ENCODE assay signal across 1 cellular context in the genomic region with DNA sequence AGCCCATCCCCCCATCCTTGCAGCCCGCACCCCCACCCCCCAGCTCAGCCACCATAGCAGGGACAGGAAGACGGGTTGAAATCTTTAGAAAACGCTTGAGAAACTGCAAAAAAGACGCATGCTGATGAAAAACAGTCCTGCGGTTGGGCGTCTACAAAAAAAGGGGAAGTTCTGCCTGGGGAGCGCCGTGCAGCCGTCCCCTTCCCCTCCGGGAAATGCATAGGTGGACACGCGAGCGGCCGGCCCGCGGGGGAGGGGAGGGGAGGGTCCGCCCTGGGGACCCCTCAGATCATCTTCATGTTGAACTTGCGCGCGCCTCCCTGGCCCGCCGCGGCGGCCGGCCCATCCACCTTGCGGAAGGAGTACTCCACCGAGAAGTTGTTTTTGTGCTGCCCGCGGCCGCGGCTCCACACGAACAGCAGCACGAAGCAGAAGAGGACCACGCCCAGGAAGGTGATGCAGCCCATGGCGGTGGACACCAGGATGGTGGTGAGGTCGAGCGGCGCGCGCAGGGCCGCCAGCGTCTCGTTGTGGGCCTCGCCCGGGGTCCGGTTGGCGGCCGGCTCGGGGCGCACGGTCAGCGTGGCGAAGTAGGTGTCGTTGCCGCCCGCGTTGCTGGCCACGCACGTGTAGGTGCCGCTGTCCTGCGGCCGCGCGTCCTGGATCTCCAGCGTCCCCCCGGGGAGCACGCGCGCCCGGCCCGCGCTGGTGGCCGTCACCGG.
TF ChIP-seq lines count a peak whose summit lies in the region.

No MANE protein-coding gene starts in this region.

TF ChIP-seq in K562, 482 proteins besides CTCF, POLR2A, EP300 and RAD21 (continued from another document and continues in another):
- TF ChIP-seq, protein P1, sequence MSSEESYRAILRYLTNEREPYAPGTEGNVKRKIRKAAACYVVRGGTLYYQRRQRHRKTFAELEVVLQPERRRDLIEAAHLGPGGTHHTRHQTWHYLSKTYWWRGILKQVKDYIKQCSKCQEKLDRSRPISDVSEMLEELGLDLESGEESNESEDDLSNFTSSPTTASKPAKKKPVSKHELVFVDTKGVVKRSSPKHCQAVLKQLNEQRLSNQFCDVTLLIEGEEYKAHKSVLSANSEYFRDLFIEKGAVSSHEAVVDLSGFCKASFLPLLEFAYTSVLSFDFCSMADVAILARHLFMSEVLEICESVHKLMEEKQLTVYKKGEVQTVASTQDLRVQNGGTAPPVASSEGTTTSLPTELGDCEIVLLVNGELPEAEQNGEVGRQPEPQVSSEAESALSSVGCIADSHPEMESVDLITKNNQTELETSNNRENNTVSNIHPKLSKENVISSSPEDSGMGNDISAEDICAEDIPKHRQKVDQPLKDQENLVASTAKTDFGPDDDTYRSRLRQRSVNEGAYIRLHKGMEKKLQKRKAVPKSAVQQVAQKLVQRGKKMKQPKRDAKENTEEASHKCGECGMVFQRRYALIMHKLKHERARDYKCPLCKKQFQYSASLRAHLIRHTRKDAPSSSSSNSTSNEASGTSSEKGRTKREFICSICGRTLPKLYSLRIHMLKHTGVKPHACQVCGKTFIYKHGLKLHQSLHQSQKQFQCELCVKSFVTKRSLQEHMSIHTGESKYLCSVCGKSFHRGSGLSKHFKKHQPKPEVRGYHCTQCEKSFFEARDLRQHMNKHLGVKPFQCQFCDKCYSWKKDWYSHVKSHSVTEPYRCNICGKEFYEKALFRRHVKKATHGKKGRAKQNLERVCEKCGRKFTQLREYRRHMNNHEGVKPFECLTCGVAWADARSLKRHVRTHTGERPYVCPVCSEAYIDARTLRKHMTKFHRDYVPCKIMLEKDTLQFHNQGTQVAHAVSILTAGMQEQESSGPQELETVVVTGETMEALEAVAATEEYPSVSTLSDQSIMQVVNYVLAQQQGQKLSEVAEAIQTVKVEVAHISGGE (CRISPR knock-in tag; IDR thresholded peaks at IDR 0.05), result peak in 1 of 3 experiments; percentile 92; a peak in 2 of 6 replicates
- TF ChIP-seq EP400 (IDR thresholded peaks at IDR 0.05) (peak; percentile 52), BHLHE40 (IDR thresholded peaks at IDR 0.05; ENCODE audit: low read length) (peak; percentile 35), NRF1 (conservative IDR thresholded peaks at IDR 0.05 in 1 of 2, IDR thresholded peaks at IDR 0.05 in 1 of 2) (peak; percentile 42 to 47; a peak in 3 of 4 replicates), GABPA (tag; conservative IDR thresholded peaks at IDR 0.05; ENCODE audit: low read depth) (peak; percentile 74), SMAD3 (CRISPR knock-in tag; conservative IDR thresholded peaks at IDR 0.05) (no peak), ZBTB7A (IDR thresholded peaks at IDR 0.05; ENCODE audit: borderline replicate concordance, control insufficient read depth, low read depth, low read length) (peak; percentile 94), EHMT2 (IDR thresholded peaks at IDR 0.05) (no peak), ZNF41 (CRISPR knock-in tag; conservative IDR thresholded peaks at IDR 0.05) (no peak), ELF1 (tag; IDR thresholded peaks at IDR 0.05) (peak; percentile 38; the same call in 1 of the 2 replicates), BCOR (IDR thresholded peaks at IDR 0.05) (peak; percentile 58; the same call in 1 of the 2 replicates), SMARCA4 (IDR thresholded peaks at IDR 0.05) (peak; percentile 34; the same call in 1 of the 2 replicates), ARID4B (CRISPR knock-in tag; IDR thresholded peaks at IDR 0.05) (peak; percentile 53; the same call in 1 of the 2 replicates)
- TF ChIP-seq, protein P2, sequence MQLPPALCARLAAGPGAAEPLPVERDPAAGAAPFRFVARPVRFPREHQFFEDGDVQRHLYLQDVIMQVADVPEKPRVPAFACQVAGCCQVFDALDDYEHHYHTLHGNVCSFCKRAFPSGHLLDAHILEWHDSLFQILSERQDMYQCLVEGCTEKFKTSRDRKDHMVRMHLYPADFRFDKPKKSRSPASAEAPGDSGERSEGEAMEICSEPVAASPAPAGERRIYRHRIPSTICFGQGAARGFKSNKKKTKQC (CRISPR knock-in tag; IDR thresholded peaks at IDR 0.05), result 0 out of 2 replicates have a peak, but pooled peaks have one; percentile 51
- TF ChIP-seq, protein P3, sequence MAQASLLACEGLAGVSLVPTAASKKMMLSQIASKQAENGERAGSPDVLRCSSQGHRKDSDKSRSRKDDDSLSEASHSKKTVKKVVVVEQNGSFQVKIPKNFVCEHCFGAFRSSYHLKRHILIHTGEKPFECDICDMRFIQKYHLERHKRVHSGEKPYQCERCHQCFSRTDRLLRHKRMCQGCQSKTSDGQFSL (CRISPR knock-in tag; IDR thresholded peaks at IDR 0.05), result peak; percentile 9
- TF ChIP-seq, protein P3 (tag; IDR thresholded peaks at IDR 0.05), result no peak
- TF ChIP-seq, protein P4, sequence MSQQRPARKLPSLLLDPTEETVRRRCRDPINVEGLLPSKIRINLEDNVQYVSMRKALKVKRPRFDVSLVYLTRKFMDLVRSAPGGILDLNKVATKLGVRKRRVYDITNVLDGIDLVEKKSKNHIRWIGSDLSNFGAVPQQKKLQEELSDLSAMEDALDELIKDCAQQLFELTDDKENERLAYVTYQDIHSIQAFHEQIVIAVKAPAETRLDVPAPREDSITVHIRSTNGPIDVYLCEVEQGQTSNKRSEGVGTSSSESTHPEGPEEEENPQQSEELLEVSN (IDR thresholded peaks at IDR 0.05; ENCODE audit: borderline replicate concordance in 1 of 2, extremely low read depth in 1 of 2, insufficient read depth in 1 of 2, insufficient read length in 1 of 2, low read depth in 1 of 2, low read length in 1 of 2, poor library complexity in 1 of 2, severe bottlenecking in 1 of 2), result peak; percentile 57 to 74
- TF ChIP-seq, protein P5, sequence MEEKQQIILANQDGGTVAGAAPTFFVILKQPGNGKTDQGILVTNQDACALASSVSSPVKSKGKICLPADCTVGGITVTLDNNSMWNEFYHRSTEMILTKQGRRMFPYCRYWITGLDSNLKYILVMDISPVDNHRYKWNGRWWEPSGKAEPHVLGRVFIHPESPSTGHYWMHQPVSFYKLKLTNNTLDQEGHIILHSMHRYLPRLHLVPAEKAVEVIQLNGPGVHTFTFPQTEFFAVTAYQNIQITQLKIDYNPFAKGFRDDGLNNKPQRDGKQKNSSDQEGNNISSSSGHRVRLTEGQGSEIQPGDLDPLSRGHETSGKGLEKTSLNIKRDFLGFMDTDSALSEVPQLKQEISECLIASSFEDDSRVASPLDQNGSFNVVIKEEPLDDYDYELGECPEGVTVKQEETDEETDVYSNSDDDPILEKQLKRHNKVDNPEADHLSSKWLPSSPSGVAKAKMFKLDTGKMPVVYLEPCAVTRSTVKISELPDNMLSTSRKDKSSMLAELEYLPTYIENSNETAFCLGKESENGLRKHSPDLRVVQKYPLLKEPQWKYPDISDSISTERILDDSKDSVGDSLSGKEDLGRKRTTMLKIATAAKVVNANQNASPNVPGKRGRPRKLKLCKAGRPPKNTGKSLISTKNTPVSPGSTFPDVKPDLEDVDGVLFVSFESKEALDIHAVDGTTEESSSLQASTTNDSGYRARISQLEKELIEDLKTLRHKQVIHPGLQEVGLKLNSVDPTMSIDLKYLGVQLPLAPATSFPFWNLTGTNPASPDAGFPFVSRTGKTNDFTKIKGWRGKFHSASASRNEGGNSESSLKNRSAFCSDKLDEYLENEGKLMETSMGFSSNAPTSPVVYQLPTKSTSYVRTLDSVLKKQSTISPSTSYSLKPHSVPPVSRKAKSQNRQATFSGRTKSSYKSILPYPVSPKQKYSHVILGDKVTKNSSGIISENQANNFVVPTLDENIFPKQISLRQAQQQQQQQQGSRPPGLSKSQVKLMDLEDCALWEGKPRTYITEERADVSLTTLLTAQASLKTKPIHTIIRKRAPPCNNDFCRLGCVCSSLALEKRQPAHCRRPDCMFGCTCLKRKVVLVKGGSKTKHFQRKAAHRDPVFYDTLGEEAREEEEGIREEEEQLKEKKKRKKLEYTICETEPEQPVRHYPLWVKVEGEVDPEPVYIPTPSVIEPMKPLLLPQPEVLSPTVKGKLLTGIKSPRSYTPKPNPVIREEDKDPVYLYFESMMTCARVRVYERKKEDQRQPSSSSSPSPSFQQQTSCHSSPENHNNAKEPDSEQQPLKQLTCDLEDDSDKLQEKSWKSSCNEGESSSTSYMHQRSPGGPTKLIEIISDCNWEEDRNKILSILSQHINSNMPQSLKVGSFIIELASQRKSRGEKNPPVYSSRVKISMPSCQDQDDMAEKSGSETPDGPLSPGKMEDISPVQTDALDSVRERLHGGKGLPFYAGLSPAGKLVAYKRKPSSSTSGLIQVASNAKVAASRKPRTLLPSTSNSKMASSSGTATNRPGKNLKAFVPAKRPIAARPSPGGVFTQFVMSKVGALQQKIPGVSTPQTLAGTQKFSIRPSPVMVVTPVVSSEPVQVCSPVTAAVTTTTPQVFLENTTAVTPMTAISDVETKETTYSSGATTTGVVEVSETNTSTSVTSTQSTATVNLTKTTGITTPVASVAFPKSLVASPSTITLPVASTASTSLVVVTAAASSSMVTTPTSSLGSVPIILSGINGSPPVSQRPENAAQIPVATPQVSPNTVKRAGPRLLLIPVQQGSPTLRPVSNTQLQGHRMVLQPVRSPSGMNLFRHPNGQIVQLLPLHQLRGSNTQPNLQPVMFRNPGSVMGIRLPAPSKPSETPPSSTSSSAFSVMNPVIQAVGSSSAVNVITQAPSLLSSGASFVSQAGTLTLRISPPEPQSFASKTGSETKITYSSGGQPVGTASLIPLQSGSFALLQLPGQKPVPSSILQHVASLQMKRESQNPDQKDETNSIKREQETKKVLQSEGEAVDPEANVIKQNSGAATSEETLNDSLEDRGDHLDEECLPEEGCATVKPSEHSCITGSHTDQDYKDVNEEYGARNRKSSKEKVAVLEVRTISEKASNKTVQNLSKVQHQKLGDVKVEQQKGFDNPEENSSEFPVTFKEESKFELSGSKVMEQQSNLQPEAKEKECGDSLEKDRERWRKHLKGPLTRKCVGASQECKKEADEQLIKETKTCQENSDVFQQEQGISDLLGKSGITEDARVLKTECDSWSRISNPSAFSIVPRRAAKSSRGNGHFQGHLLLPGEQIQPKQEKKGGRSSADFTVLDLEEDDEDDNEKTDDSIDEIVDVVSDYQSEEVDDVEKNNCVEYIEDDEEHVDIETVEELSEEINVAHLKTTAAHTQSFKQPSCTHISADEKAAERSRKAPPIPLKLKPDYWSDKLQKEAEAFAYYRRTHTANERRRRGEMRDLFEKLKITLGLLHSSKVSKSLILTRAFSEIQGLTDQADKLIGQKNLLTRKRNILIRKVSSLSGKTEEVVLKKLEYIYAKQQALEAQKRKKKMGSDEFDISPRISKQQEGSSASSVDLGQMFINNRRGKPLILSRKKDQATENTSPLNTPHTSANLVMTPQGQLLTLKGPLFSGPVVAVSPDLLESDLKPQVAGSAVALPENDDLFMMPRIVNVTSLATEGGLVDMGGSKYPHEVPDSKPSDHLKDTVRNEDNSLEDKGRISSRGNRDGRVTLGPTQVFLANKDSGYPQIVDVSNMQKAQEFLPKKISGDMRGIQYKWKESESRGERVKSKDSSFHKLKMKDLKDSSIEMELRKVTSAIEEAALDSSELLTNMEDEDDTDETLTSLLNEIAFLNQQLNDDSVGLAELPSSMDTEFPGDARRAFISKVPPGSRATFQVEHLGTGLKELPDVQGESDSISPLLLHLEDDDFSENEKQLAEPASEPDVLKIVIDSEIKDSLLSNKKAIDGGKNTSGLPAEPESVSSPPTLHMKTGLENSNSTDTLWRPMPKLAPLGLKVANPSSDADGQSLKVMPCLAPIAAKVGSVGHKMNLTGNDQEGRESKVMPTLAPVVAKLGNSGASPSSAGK (IDR thresholded peaks at IDR 0.05), result peak; percentile 87
